Comparison of ENCODE assay signal across 8 cellular contexts in the genomic region with DNA sequence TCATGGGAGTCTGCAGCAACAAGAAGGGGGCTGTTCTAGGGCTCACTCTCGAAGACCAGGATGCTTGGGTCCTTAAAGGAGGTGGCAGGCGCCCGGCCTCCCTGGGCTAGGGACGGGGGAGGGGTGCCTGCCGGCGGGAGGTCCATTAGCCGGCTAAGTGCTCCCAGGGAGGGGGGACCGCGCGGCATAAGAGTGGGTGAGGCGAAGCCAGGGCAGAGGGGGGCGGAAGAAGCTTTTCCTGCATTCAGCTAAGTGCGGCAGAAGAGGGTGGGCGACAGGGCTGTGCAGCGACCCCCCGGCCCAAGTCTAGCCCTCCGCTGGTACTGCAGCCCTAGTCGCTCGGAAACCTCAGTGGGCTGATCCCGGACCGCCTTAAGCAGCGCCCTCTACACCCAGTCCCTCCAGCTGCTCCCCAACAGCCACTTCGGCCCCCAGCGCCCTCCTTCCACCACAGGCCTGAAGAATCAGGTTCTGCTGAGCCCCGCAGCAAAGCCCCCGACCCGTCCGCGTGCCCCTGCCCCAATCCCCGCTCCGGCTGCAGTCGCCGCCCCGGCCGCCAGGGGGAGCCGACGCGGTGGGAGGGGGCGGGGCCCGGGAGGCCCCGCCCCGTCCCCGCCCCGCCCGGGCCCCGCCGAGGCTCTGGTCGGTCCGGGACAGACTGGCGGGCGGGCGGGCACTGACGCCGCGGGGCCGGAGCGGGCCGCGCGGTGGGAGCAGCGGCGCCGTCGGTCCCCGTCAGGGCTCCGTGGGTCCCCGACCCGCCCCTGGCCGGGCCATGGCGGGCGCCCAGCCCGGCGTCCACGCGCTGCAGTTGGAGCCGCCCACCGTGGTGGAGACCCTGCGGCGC. TPM values are rescaled to one million over a fixed set of nuclear protein-coding genes. Genes with fewer than 3 reads are reported as not detected.
DNase-seq lines count a peak whose midpoint lies in the region; ATAC-seq and TF ChIP-seq lines count a peak whose summit lies in the region.

A gene (plus strand): TSS at position 656 of the 847 bp plus-strand sequence. CDS start 120 bp downstream, at position 776.

- H3K4me1 ChIP-seq in OCI-LY3 (ENCODE audit: low read length) (peaks cover 33% of the 10 kb centered on the region), urinary bladder (ENCODE audit: insufficient read depth) (no peaks in the 10 kb centered on the region)

- DNase-seq in HFF-Myc (ENCODE audit: extremely low read depth, low read depth) (no peak), fibroblast of the aortic adventitia (ENCODE audit: low read depth) (no peak)
- DNase-seq in activated T-helper 1 cell treated with anti-CD3 and anti-CD28 coated beads, Interleukin-2, amount 50 U/mL, for 16 hours (ENCODE audit: low read depth in 1 of 2, low spot score in 1 of 2), result peak; percentile 42 to 63

- H3K9me2 ChIP-seq in neural cell (ENCODE audit: insufficient read depth, low read length), result no peaks in the 10 kb centered on the region

- H3F3A ChIP-seq in neural cell (ENCODE audit: insufficient read depth, low read length, poor library complexity, severe bottlenecking), result no peaks in the 10 kb centered on the region

- no peak for ATAC-seq in GM21526 (IDR thresholded peaks at IDR 0.05; ENCODE audit: low FRiP score, unreplicated experiment)

- TF ChIP-seq CTCF in HFF-Myc (IDR thresholded peaks at IDR 0.05; ENCODE audit: low read depth, low read length, missing control alignments), result peak; percentile 52
- TF ChIP-seq CTCF in OCI-LY3 (IDR thresholded peaks at IDR 0.05; ENCODE audit: low read depth, low read length), result peak; percentile 67
- TF ChIP-seq CTCF in fibroblast of the aortic adventitia (IDR thresholded peaks at IDR 0.05; ENCODE audit: insufficient read depth, low read length), result peak; percentile 58
- TF ChIP-seq CTCF in neural cell (IDR thresholded peaks at IDR 0.05; ENCODE audit: poor library complexity, severe bottlenecking), result peak; percentile 74

- under 1% methylated on average over 79 of the region's 79 CpGs for WGBS in urinary bladder

- H3K36me3 ChIP-seq in OCI-LY3 (replicated peaks; ENCODE audit: low read depth, low read length) (peaks cover 5% of the 10 kb centered on the region), neural cell (ENCODE audit: insufficient read depth, low read length) (no peaks in the 10 kb centered on the region), urinary bladder (ENCODE audit: insufficient read depth) (no peaks in the 10 kb centered on the region)

- no peak for TF ChIP-seq EP300 in neural cell (conservative IDR thresholded peaks at IDR 0.05; ENCODE audit: poor library complexity, severe bottlenecking)

- H3K9me3 ChIP-seq in OCI-LY3 (ENCODE audit: insufficient read depth, low read length) (no peaks in the 10 kb centered on the region), neural cell (ENCODE audit: low read length) (no peaks in the 10 kb centered on the region)

- H3K4me2 ChIP-seq in OCI-LY3 (ENCODE audit: low read length) (peak within 1 kb of the TSS; percentile 92), neural cell (ENCODE audit: low read length) (no peak within 1 kb of the TSS)

- peak within 1 kb of the TSS; percentile 80 for H3K4me3 ChIP-seq in GM08714 (ENCODE audit: low read length)
- H3K4me3 ChIP-seq in HFF-Myc (replicated peaks; ENCODE audit: low read depth, low read length), result peak within 1 kb of the TSS; percentile 84
- H3K4me3 ChIP-seq in OCI-LY3 (ENCODE audit: low read length), result peak within 1 kb of the TSS; percentile 93
- H3K4me3 ChIP-seq in fibroblast of the aortic adventitia (ENCODE audit: low read depth, low read length), result peak within 1 kb of the TSS; percentile 82
- H3K4me3 ChIP-seq in neural cell (ENCODE audit: low read length), result peak within 1 kb of the TSS; percentile 59
- peak within 1 kb of the TSS; percentile 80 for H3K4me3 ChIP-seq in urinary bladder (ENCODE audit: low read depth, low read length)

- H3K9ac ChIP-seq in OCI-LY3 (ENCODE audit: low read length) (peak within 1 kb of the TSS; percentile 88), neural cell (ENCODE audit: low read length) (peak within 1 kb of the TSS; percentile 50)

- H4K20me1 ChIP-seq in OCI-LY3 (ENCODE audit: insufficient read depth, low read length) (peaks cover 11% of the 10 kb centered on the region; the same call in 1 of the 2 replicates), neural cell (ENCODE audit: insufficient read depth) (no peaks in the 10 kb centered on the region)

- H3K79me2 ChIP-seq in OCI-LY3 (ENCODE audit: low read length), result peaks cover 32% of the 10 kb centered on the region
- H3K79me2 ChIP-seq in neural cell (replicated peaks; ENCODE audit: insufficient read depth, low read length), result peaks cover 2% of the 10 kb centered on the region

- H3K27me3 ChIP-seq in OCI-LY3 (ENCODE audit: low read depth, low read length), result no peaks in the 10 kb centered on the region
- peaks cover 8% of the 10 kb centered on the region for H3K27me3 ChIP-seq in neural cell (ENCODE audit: insufficient read depth, low read depth, low read length)

- H2AFZ ChIP-seq in OCI-LY3 (ENCODE audit: low read depth, low read length) (peak within 1 kb of the TSS; percentile 66; the same call in 1 of the 2 replicates), neural cell (ENCODE audit: low read depth, low read length) (no peak within 1 kb of the TSS)

- TF ChIP-seq RAD21 in neural cell (conservative IDR thresholded peaks at IDR 0.05), result peak; percentile 25

- H3K27ac ChIP-seq in OCI-LY3 (ENCODE audit: low read length) (peak within 1 kb of the TSS; percentile 36), neural cell (ENCODE audit: low read length) (peak within 1 kb of the TSS; percentile 5), urinary bladder (ENCODE audit: low read depth) (no peak within 1 kb of the TSS)

TF ChIP-seq in neural cell, 6 proteins besides CTCF, POLR2A, EP300 and RAD21:
- peak; percentile 43 for TF ChIP-seq SMC3 (conservative IDR thresholded peaks at IDR 0.05; ENCODE audit: poor library complexity)
- TF ChIP-seq EZH2 (IDR thresholded peaks at IDR 0.05; ENCODE audit: borderline replicate concordance, insufficient read depth, low read length, poor library complexity, severe bottlenecking), result no peak
TF ChIP-seq in neural cell: peak in this region for 1.

RNA-seq across cellular contexts. Expression of the gene that starts here (rescaled TPM):
- 22.5 and 47.5 TPM in 2 replicates for total RNA-seq in fibroblast of the aortic adventitia (ENCODE audit: low replicate concordance)
- polyA plus RNA-seq in neural cell, result 2.1 and 3.4 TPM in 2 replicates
- 1.9 and 3.4 TPM in 2 replicates for polyA minus RNA-seq in neural cell
- total RNA-seq in urinary bladder, result 14.8 TPM
- polyA plus RNA-seq in urinary bladder, result 18.2 TPM

Comparison
In these comparisons a context has a peak if more than half of its experiments do, and no peak if none do; other contexts are left out.
1. DNase-seq: peak in activated T-helper 1 cell treated with anti-CD3 and anti-CD28 coated beads, Interleukin-2, amount 50 U/mL, for 16 hours (2 of 2); none in HFF-Myc (single experiment) and fibroblast of the aortic adventitia (single experiment).
2. Peak in every context shown above with its lines, with median percentiles within 50 percentile points of each other: H3K4me3 ChIP-seq and CTCF ChIP-seq.